Comparison of ENCODE assay signal across 12 cellular contexts in the genomic region with DNA sequence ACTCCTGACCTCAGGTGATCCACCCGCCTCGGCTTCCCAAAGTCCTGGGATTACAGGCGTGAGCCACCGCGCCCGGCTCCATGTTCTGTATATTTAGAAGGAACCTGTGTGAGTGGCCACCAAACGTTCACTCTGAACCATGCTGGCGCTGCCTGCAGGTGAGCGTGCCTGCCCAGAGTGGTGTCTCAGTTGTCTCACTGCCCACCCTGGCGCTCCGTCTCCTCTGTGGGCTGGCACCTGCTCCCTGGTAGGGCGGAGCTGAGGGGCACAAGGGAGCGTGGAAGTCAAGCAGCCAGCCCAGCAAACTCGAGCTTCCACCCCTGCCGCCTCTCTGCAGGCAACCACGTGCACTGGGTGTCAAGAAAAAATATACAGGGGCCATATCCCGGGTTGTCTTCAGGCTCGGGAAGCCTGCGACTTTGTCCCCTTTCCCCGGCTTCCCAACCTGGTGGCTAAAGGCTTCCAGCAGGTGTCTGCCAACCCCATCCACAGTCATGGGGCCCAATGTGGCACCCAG. TPM values are rescaled to one million over a fixed set of nuclear protein-coding genes. Genes with fewer than 3 reads are reported as not detected.
DNase-seq lines count a peak whose midpoint lies in the region; ATAC-seq, FAIRE-seq and TF ChIP-seq lines count a peak whose summit lies in the region.
"Had no signal": no experiment of that assay in that cellular context is flagged by ENCODE, and none has a peak within 500 bp of the region (broad histone marks: within the 10 kb centered on the region; RNA-seq: fewer than 3 reads in every experiment).

No MANE protein-coding gene starts in this region.

- ATAC-seq in K562 = no peak
- ATAC-seq in HepG2 = no peak
- ATAC-seq in HG03280 (IDR thresholded peaks at IDR 0.05; ENCODE audit: unreplicated experiment) = no peak
- ATAC-seq: activated naive CD8-positive, alpha-beta T cell treated with anti-CD3 and anti-CD28 coated beads, Interleukin-2, amount 50 U/mL, for 24 hours had no signal

- H3K4me3 ChIP-seq in K562 = no peak overlapping the region
- no peak overlapping the region for H3K4me3 ChIP-seq in HepG2 (replicated peaks in 1 of 3; ENCODE audit: insufficient read depth in 1 of 3, low read depth in 2 of 3, low read length in 3 of 3)
- H3K4me3 ChIP-seq in smooth muscle cell = no peak overlapping the region

- H3K79me2 ChIP-seq in K562 (ENCODE audit: control insufficient read depth, insufficient read depth, low read length) = no peaks in the 10 kb centered on the region
- H3K79me2 ChIP-seq in HepG2 (ENCODE audit: insufficient read depth, low read length) = no peaks in the 10 kb centered on the region
- peaks cover 6% of the 10 kb centered on the region for H3K79me2 ChIP-seq in smooth muscle cell (ENCODE audit: low read depth)

- no peak for DNase-seq in K562 (ENCODE audit: extremely low read depth in 1 of 4, low spot score in 3 of 4)
- no peak for DNase-seq in HepG2 (ENCODE audit: low spot score)
- DNase-seq in smooth muscle cell (lab: John Stamatoyannopoulos, UW; ENCODE audit: unreplicated experiment) = no peak
- no peak for DNase-seq in GM13976 (ENCODE audit: low spot score)
- no peak for DNase-seq in Ammon's horn (ENCODE audit: low spot score)
- DNase-seq in HEK293T (ENCODE audit: extremely low spot score) = no peak
- DNase-seq: activated naive CD8-positive, alpha-beta T cell treated with anti-CD3 and anti-CD28 coated beads, Interleukin-2, amount 50 U/mL, for 24 hours; BE2C; GF-D8 had no signal

- no peak for FAIRE-seq in K562 (lab: Jason Lieb, UNC)
- FAIRE-seq in HepG2 (lab: Jason Lieb, UNC) = no peak
- FAIRE-seq: TTC549 had no signal

- in situ Hi-C loops in K562 (cut with MboI) (loop anchor here (5.0 kb wide), 1 partner anchor 167 kb away; no protein-coding TSS in a partner anchor), HepG2 (cut with HindIII; ENCODE audit: extremely low pct_ligation_motif_present, low pct_unique_long_range_greater_than_20kb) (loop anchor here (5.0 kb wide), 1 partner anchor 162 kb away; no protein-coding TSS in a partner anchor), GM13976 (cut with MboI; ENCODE audit: low sequenced_read_pairs, unreplicated experiment) (no loop called here)

- peaks cover 19 to 40% of the 10 kb centered on the region in 2 experiments for H3K4me1 ChIP-seq in K562 (replicated peaks in 1 of 2; ENCODE audit: control insufficient read depth in 2 of 2, insufficient read depth in 2 of 2, low read length in 2 of 2)
- H3K4me1 ChIP-seq in HepG2 (ENCODE audit: insufficient read depth, low read length) = peaks cover 31% of the 10 kb centered on the region
- H3K4me1 ChIP-seq in smooth muscle cell (ENCODE audit: low read depth) = peaks cover 4% of the 10 kb centered on the region

- TF ChIP-seq CTCF in C4-2B (conservative IDR thresholded peaks at IDR 0.05) (no peak), K562 (IDR thresholded peaks at IDR 0.05 in 2 of 3, conservative IDR thresholded peaks at IDR 0.05 in 1 of 3; ENCODE audit: insufficient read depth in 2 of 3, low read depth in 1 of 3, low read length in 3 of 3) (no peak), HepG2 (CRISPR knock-in tag; IDR thresholded peaks at IDR 0.05) (no peak), smooth muscle cell (IDR thresholded peaks at IDR 0.05; ENCODE audit: borderline replicate concordance, insufficient read depth, poor library complexity, severe bottlenecking) (no peak), GM13976 (IDR thresholded peaks at IDR 0.05; ENCODE audit: borderline replicate concordance, control extremely low read depth, extremely low read depth, insufficient read depth, missing control alignments) (no peak)

- peaks cover 10% of the 10 kb centered on the region for H3F3A ChIP-seq in smooth muscle cell (ENCODE audit: low read depth)

- H2AFZ ChIP-seq in K562 (ENCODE audit: low read depth, low read length) (no peak overlapping the region), HepG2 (ENCODE audit: low read length) (no peak overlapping the region), smooth muscle cell (ENCODE audit: low read depth) (no peak overlapping the region)

- intact Hi-C loops in K562 (cut with micrococcal nuclease) = loop anchor here (5.0 kb wide), 1 partner anchor 97 kb away; no protein-coding TSS in a partner anchor
- intact Hi-C loops in HepG2 (cut with micrococcal nuclease; ENCODE audit: unreplicated experiment) = no loop called here

- no peak for TF ChIP-seq EP300 in K562 (IDR thresholded peaks at IDR 0.05; ENCODE audit: low read length)
- no peak for TF ChIP-seq EP300 in HepG2 (IDR thresholded peaks at IDR 0.05; ENCODE audit: low read depth in 2 of 2, low read length in 2 of 2)
- TF ChIP-seq EP300 in HepG2 (CRISPR knock-in tag; IDR thresholded peaks at IDR 0.05; ENCODE audit: borderline replicate concordance) = no peak

- H3K4me2 ChIP-seq in K562 (ENCODE audit: insufficient read depth, low read length) = no peak overlapping the region
- H3K4me2 ChIP-seq in HepG2 (ENCODE audit: low read depth, low read length) = no peak overlapping the region
- H3K4me2 ChIP-seq in smooth muscle cell = no peak overlapping the region

- H3K9ac ChIP-seq in K562 (ENCODE audit: insufficient read depth in 1 of 2, low read depth in 2 of 2, low read length in 2 of 2) (0 out of 4 replicates have a peak overlapping the region, but pooled peaks of 1 of the 2 experiments have one; percentile 26), HepG2 (ENCODE audit: insufficient read depth, low read depth, low read length) (no peak overlapping the region), smooth muscle cell (ENCODE audit: low read depth) (peak overlapping the region; percentile 80)

- no TSS peak for BruUV-seq in K562 (replicated peaks; lab: Mats Ljungman, UMichigan)
- BruUV-seq in HepG2 (replicated peaks; lab: Mats Ljungman, UMichigan) = no TSS peak

- H3K9me3 ChIP-seq in K562 (replicated peaks; ENCODE audit: control insufficient read depth, insufficient read depth, low read depth, low read length) (no peaks in the 10 kb centered on the region), HepG2 (ENCODE audit: low read length) (no peaks in the 10 kb centered on the region), smooth muscle cell (replicated peaks; ENCODE audit: low read depth) (no peaks in the 10 kb centered on the region)
- H3K9me3 ChIP-seq: BE2C had no signal

- CTCF ChIA-PET in K562 (lab: Yijun Ruan, JAX; ENCODE audit: low intra/inter-chr PET ratio) (no interaction called here), HepG2 (lab: Yijun Ruan, JAX; ENCODE audit: low intra/inter-chr PET ratio, low total read pairs) (no interaction called here), HEK293T (lab: Yijun Ruan, JAX) (no interaction called here)

- H3K27ac ChIP-seq in C4-2B (peak overlapping the region; percentile 70), K562 (ENCODE audit: extremely low read depth, low read depth, low read length) (no peak overlapping the region), HepG2 (ENCODE audit: extremely low read length, insufficient read depth, low read length) (no peak overlapping the region), smooth muscle cell (ENCODE audit: low read depth) (peak overlapping the region; percentile 94)

- POLR2A ChIA-PET in K562 (lab: Yijun Ruan, JAX) = interaction anchor here (1.0 to 1.7 kb wide), 2 partner anchors 9 to 11 kb away, joined by 3 to 4 read pairs; no protein-coding TSS in a partner anchor
- POLR2A ChIA-PET in HepG2 (lab: Yijun Ruan, JAX) = interaction anchor here (1.0 to 3.2 kb wide), 2 partner anchors 29 to 113 kb away, joined by 3 to 10 read pairs; no protein-coding TSS in a partner anchor
- POLR2A ChIA-PET in HEK293T (lab: Yijun Ruan, JAX) = interaction anchor here (3.3 kb wide), 1 partner anchor 17 kb away, joined by 9 read pairs; the partner anchor contains the start of gene TXN2

- no peaks in the 10 kb centered on the region for H3K9me1 ChIP-seq in K562 (ENCODE audit: control insufficient read depth, insufficient read depth, low read length)

- TF ChIP-seq POLR2A in K562 (conservative IDR thresholded peaks at IDR 0.05) = no peak
- TF ChIP-seq POLR2A in HepG2 (IDR thresholded peaks at IDR 0.05; ENCODE audit: insufficient read depth in 1 of 2, low read depth in 2 of 2, low read length in 2 of 2) = no peak

- WGBS in K562 (ENCODE audit: insufficient coverage, low coverage, missing lambda C conversion rate) = 95% methylated on average over 3 of the region's 20 CpGs
- 94% methylated on average over 20 of the region's 20 CpGs for WGBS in HepG2 (ENCODE audit: low lambda C conversion rate)
- WGBS in smooth muscle cell (ENCODE audit: low lambda C conversion rate) = 90% methylated on average over 20 of the region's 20 CpGs

- H3K27me3 ChIP-seq in K562 (ENCODE audit: control insufficient read depth in 2 of 2, insufficient read depth in 2 of 2, low read length in 2 of 2) (no peaks in the 10 kb centered on the region), HepG2 (ENCODE audit: control insufficient read depth in 1 of 2, insufficient read depth in 2 of 2, low read length in 2 of 2) (no peaks in the 10 kb centered on the region), smooth muscle cell (ENCODE audit: low read depth) (no peaks in the 10 kb centered on the region)
- H3K27me3 ChIP-seq: BE2C had no signal

- H3K36me3 ChIP-seq in K562 (ENCODE audit: control insufficient read depth, insufficient read depth, low read length) = peaks cover 24% of the 10 kb centered on the region; the same call in 2 of the 3 replicates
- peaks cover 0 to 17% of the 10 kb centered on the region in 2 experiments; a peak in 2 of 5 replicates for H3K36me3 ChIP-seq in HepG2 (replicated peaks in 1 of 2; ENCODE audit: control insufficient read depth in 1 of 2, insufficient read depth in 2 of 2, low read length in 2 of 2)
- H3K36me3 ChIP-seq in smooth muscle cell (ENCODE audit: low read depth) = no peaks in the 10 kb centered on the region

- TF ChIP-seq RAD21 in K562 (CRISPR knock-in tag; conservative IDR thresholded peaks at IDR 0.05 in 1 of 2, IDR thresholded peaks at IDR 0.05 in 1 of 2) = no peak
- TF ChIP-seq RAD21 in HepG2 (CRISPR knock-in tag; IDR thresholded peaks at IDR 0.05) = no peak

- 0 out of 2 replicates have a peak, but pooled peaks cover 3% of the 10 kb centered on the region for H4K20me1 ChIP-seq in K562 (replicated peaks; ENCODE audit: control insufficient read depth, insufficient read depth, low read length)
- H4K20me1 ChIP-seq in HepG2 (ENCODE audit: insufficient read depth, low read length) = no peaks in the 10 kb centered on the region
- no peaks in the 10 kb centered on the region for H4K20me1 ChIP-seq in smooth muscle cell (ENCODE audit: low read depth)

RNA-seq across cellular contexts. Expression of gene TXN2, which starts 16.7 kb away (rescaled TPM):
- 17.4 and 41.4 TPM in 2 replicates for total RNA-seq in K562 (2011; cell fraction: chromatin; rRNA removed; ENCODE audit: low replicate concordance)
- total RNA-seq in K562 (2011; cell fraction: nucleolus; rRNA removed) = 38.5 and 47.9 TPM in 2 replicates
- 38.9 and 53.1 TPM in 2 replicates for total RNA-seq in K562 (2011; cell fraction: nucleoplasm; rRNA removed)
- 95.0 and 111 TPM in 2 replicates for total RNA-seq in K562 (2014; rRNA removed)
- 46.2 and 48.5 TPM in 2 replicates for total RNA-seq in K562 (2014; rRNA removed; fragmentation: Illumina TruSeq; extraction: Trizol)
- total RNA-seq in K562 (2015; rRNA removed; fragmentation: Illumina TruSeq; extraction: Trizol) = 48.6 and 55.6 TPM in 2 replicates
- total RNA-seq in K562 (2021) = 118 TPM in 2 replicates
- 163 and 187 TPM in 2 replicates for polyA plus RNA-seq in K562 (2011; rRNA removed)
- polyA plus RNA-seq in K562 (2011; cell fraction: cytosol; rRNA removed) = 281 and 292 TPM in 2 replicates
- polyA plus RNA-seq in K562 (2011; cell fraction: nucleus; rRNA removed) = 107 and 113 TPM in 2 replicates
- polyA plus RNA-seq in K562 (2012) = 124 and 188 TPM in 2 replicates
- polyA plus RNA-seq in K562 (2014; fragmentation: Illumina TruSeq; extraction: Trizol) = 108 and 125 TPM in 2 replicates
- 100 to 1,000 TPM; 306 to 399 TPM for polyA plus RNA-seq in K562 (2014; fragmentation: Nextera tagmentation; extraction: Ambion mirVana)
- 160 and 186 TPM in 2 replicates for polyA plus RNA-seq in K562 (2014; rRNA removed)
- polyA minus RNA-seq in K562 (2011; rRNA and poly(A)+ RNA removed) = 149 and 167 TPM in 2 replicates
- polyA minus RNA-seq in K562 (2011; cell fraction: cytosol; rRNA and poly(A)+ RNA removed) = 55.2 and 64.8 TPM in 2 replicates
- 13.1 and 24.8 TPM in 2 replicates for polyA minus RNA-seq in K562 (2011; cell fraction: nucleus; rRNA and poly(A)+ RNA removed)
- total RNA-seq in HepG2 (2016; rRNA removed; fragmentation: Illumina TruSeq; extraction: Trizol) = 41.4 and 61.4 TPM in 2 replicates
- 25.1 and 26.3 TPM in 2 replicates for total RNA-seq in HepG2 (2016; cell fraction: cytosol; rRNA removed; fragmentation: Illumina TruSeq; extraction: Trizol; ENCODE audit: low read depth)
- 43.5 and 58.4 TPM in 2 replicates for total RNA-seq in HepG2 (2016; cell fraction: insoluble cytoplasmic fraction; rRNA removed; fragmentation: Illumina TruSeq; extraction: Trizol)
- 41.6 and 41.7 TPM in 2 replicates for total RNA-seq in HepG2 (2016; cell fraction: membrane; rRNA removed; fragmentation: Illumina TruSeq; extraction: Trizol)
- total RNA-seq in HepG2 (2016; cell fraction: nucleus; rRNA removed; fragmentation: Illumina TruSeq; extraction: Trizol) = 22.3 and 24.9 TPM in 2 replicates
- polyA plus RNA-seq in HepG2 (2011; rRNA removed) = 109 and 110 TPM in 2 replicates
- polyA plus RNA-seq in HepG2 (2011; cell fraction: cytosol; rRNA removed) = 154 and 163 TPM in 2 replicates
- 73.0 and 74.6 TPM in 2 replicates for polyA plus RNA-seq in HepG2 (2011; cell fraction: nucleus; rRNA removed)
- polyA plus RNA-seq in HepG2 (2012) = 58.3 and 59.9 TPM in 2 replicates
- polyA plus RNA-seq in HepG2 (2016; cell fraction: cytosol; fragmentation: Illumina TruSeq; extraction: Trizol; ENCODE audit: low read depth) = 60.8 and 72.4 TPM in 2 replicates
- 152 and 166 TPM in 2 replicates for polyA plus RNA-seq in HepG2 (2016; cell fraction: insoluble cytoplasmic fraction; fragmentation: Illumina TruSeq; extraction: Trizol; ENCODE audit: low read depth)
- 76.6 and 79.8 TPM in 2 replicates for polyA plus RNA-seq in HepG2 (2016; cell fraction: membrane; fragmentation: Illumina TruSeq; extraction: Trizol; ENCODE audit: low read depth)
- 71.7 and 73.1 TPM in 2 replicates for polyA plus RNA-seq in HepG2 (2016; cell fraction: nucleus; fragmentation: Illumina TruSeq; extraction: Trizol; ENCODE audit: insufficient read depth, low read depth)
- 73.8 and 91.5 TPM in 2 replicates for polyA minus RNA-seq in HepG2 (2011; rRNA and poly(A)+ RNA removed; ENCODE audit: low replicate concordance)
- 34.7 and 35.7 TPM in 2 replicates for polyA minus RNA-seq in HepG2 (2011; cell fraction: cytosol; rRNA and poly(A)+ RNA removed)
- 19.7 and 25.7 TPM in 2 replicates for polyA minus RNA-seq in HepG2 (2011; cell fraction: nucleus; rRNA and poly(A)+ RNA removed)
- 15.1 and 17.0 TPM in 2 replicates for total RNA-seq in smooth muscle cell
- 86.9 and 97.0 TPM in 2 replicates for polyA plus RNA-seq in smooth muscle cell

RNA-seq across cellular contexts. Expression of gene FOXRED2, which starts 42.1 kb away (rescaled TPM):
- total RNA-seq in K562 (2011; cell fraction: chromatin; rRNA removed; ENCODE audit: low replicate concordance) = 10.1 and 19.1 TPM in 2 replicates
- 17.4 and 20.0 TPM in 2 replicates for total RNA-seq in K562 (2011; cell fraction: nucleolus; rRNA removed)
- 16.1 and 24.4 TPM in 2 replicates for total RNA-seq in K562 (2011; cell fraction: nucleoplasm; rRNA removed)
- total RNA-seq in K562 (2014; rRNA removed) (11.2 and 14.1 TPM in 2 replicates), K562 (2014; rRNA removed; fragmentation: Illumina TruSeq; extraction: Trizol) (5.7 and 5.8 TPM in 2 replicates), K562 (2015; rRNA removed; fragmentation: Illumina TruSeq; extraction: Trizol) (7.8 and 8.9 TPM in 2 replicates), K562 (2021) (42.3 and 48.4 TPM in 2 replicates), HepG2 (2016; rRNA removed; fragmentation: Illumina TruSeq; extraction: Trizol) (20.8 and 28.1 TPM in 2 replicates), smooth muscle cell (2.8 and 3.1 TPM in 2 replicates)
- polyA plus RNA-seq in K562 (2011; rRNA removed) (2.8 and 3.8 TPM in 2 replicates), K562 (2014; fragmentation: Illumina TruSeq; extraction: Trizol) (19.8 and 20.6 TPM in 2 replicates), K562 (2014; fragmentation: Nextera tagmentation; extraction: Ambion mirVana) (1 to 10 TPM; 5.4 to 5.7 TPM), K562 (2014; rRNA removed) (10.1 and 14.3 TPM in 2 replicates), HepG2 (2011; rRNA removed) (8.6 and 9.3 TPM in 2 replicates), smooth muscle cell (4.2 and 5.2 TPM in 2 replicates)
- polyA plus RNA-seq in K562 (2011; cell fraction: cytosol; rRNA removed) = 4.5 and 6.9 TPM in 2 replicates
- polyA plus RNA-seq in K562 (2011; cell fraction: nucleus; rRNA removed) = 5.0 and 9.6 TPM in 2 replicates
- 15.8 and 21.8 TPM in 2 replicates for polyA plus RNA-seq in K562 (2012)
- 4.2 and 5.8 TPM in 2 replicates for polyA minus RNA-seq in K562 (2011; rRNA and poly(A)+ RNA removed)
- polyA minus RNA-seq in K562 (2011; cell fraction: cytosol; rRNA and poly(A)+ RNA removed) = 11.1 and 14.3 TPM in 2 replicates
- 4.0 and 4.6 TPM in 2 replicates for polyA minus RNA-seq in K562 (2011; cell fraction: nucleus; rRNA and poly(A)+ RNA removed)
- total RNA-seq in HepG2 (2016; cell fraction: cytosol; rRNA removed; fragmentation: Illumina TruSeq; extraction: Trizol; ENCODE audit: low read depth) = 7.3 and 8.2 TPM in 2 replicates
- total RNA-seq in HepG2 (2016; cell fraction: insoluble cytoplasmic fraction; rRNA removed; fragmentation: Illumina TruSeq; extraction: Trizol) = 20.3 and 27.3 TPM in 2 replicates
- total RNA-seq in HepG2 (2016; cell fraction: membrane; rRNA removed; fragmentation: Illumina TruSeq; extraction: Trizol) = 21.0 and 23.1 TPM in 2 replicates
- 36.0 and 41.8 TPM in 2 replicates for total RNA-seq in HepG2 (2016; cell fraction: nucleus; rRNA removed; fragmentation: Illumina TruSeq; extraction: Trizol)
- 6.1 and 7.7 TPM in 2 replicates for polyA plus RNA-seq in HepG2 (2011; cell fraction: cytosol; rRNA removed)
- polyA plus RNA-seq in HepG2 (2011; cell fraction: nucleus; rRNA removed) = 13.7 and 15.2 TPM in 2 replicates
- 14.0 and 17.1 TPM in 2 replicates for polyA plus RNA-seq in HepG2 (2012)
- polyA plus RNA-seq in HepG2 (2016; cell fraction: cytosol; fragmentation: Illumina TruSeq; extraction: Trizol; ENCODE audit: low read depth) = 4.4 and 4.5 TPM in 2 replicates
- polyA plus RNA-seq in HepG2 (2016; cell fraction: insoluble cytoplasmic fraction; fragmentation: Illumina TruSeq; extraction: Trizol; ENCODE audit: low read depth) = 24.5 and 29.9 TPM in 2 replicates
- 14.7 and 14.9 TPM in 2 replicates for polyA plus RNA-seq in HepG2 (2016; cell fraction: membrane; fragmentation: Illumina TruSeq; extraction: Trizol; ENCODE audit: low read depth)
- polyA plus RNA-seq in HepG2 (2016; cell fraction: nucleus; fragmentation: Illumina TruSeq; extraction: Trizol; ENCODE audit: insufficient read depth, low read depth) = 46.8 and 52.4 TPM in 2 replicates
- polyA minus RNA-seq in HepG2 (2011; rRNA and poly(A)+ RNA removed; ENCODE audit: low replicate concordance) = 15.6 and 23.7 TPM in 2 replicates
- polyA minus RNA-seq in HepG2 (2011; cell fraction: cytosol; rRNA and poly(A)+ RNA removed) = 11.4 and 13.1 TPM in 2 replicates
- 8.6 and 10.9 TPM in 2 replicates for polyA minus RNA-seq in HepG2 (2011; cell fraction: nucleus; rRNA and poly(A)+ RNA removed)

Comparison
In these comparisons a context has a peak if more than half of its experiments do, and no peak if none do; other contexts are left out.
1. H3K27ac ChIP-seq: peak in C4-2B (single experiment) and smooth muscle cell (single experiment); none in K562 (single experiment) and HepG2 (single experiment).